25 cellular contexts compared by ENCODE assay signal in genomic region chr10:9166770-9167169, GRCh38.
"Had no signal": no experiment of that assay in that cellular context is flagged by ENCODE, and none has a peak within 500 bp of the region (broad histone marks: within the 10 kb centered on the region; RNA-seq: fewer than 3 reads in every experiment).

No MANE protein-coding gene starts in this region.

- H3K27ac ChIP-seq: left lung, lower lobe of right lung, ovary, right atrium auricular region, right lobe of liver, tibial nerve, uterus had no signal

- ATAC-seq: left colon; left lung; lower lobe of right lung; natural killer cell treated with Interleukin-12 subunit alpha and Interleukin-12 subunit beta and Interleukin-15 and Interleukin-18, amount 100 ng/mL, for 72 hours; right lobe of liver; stimulated activated memory B cell treated with anti-CD40 and anti-IgM and Interleukin-4, amounts not matched to agents 10 μg/mL and 1 μg/mL and 100 μg/mL, for 72 hours; stimulated activated naive CD8-positive, alpha-beta T cell treated with anti-CD3 and anti-CD28 coated beads, Interleukin-15, amount 100 ng/mL, for 72 hours had no signal

- H3K9me3 Mint-ChIP-seq: natural killer cell treated with Interleukin-12 subunit alpha and Interleukin-12 subunit beta and Interleukin-15 and Interleukin-18, amount 100 ng/mL, for 72 hours; type B pancreatic cell had no signal

- H3K9me3 ChIP-seq: left lung, lower lobe of right lung, ovary, right lobe of liver, uterus had no signal

- H3K36me3 ChIP-seq: left lung, lower lobe of right lung, ovary, right atrium auricular region, right lobe of liver, tibial nerve, uterus had no signal

- DNase-seq: immature natural killer cell; kidney; left colon; left lung; lower lobe of right lung; mesendoderm; naive B cell; ovary; right lobe of liver; stimulated activated CD4-positive, alpha-beta T cell treated with anti-CD3 and anti-CD28 coated beads, Interleukin-1b, Interleukin-23, amount 100 ng/mL, for 48 hours; stimulated activated CD4-positive, alpha-beta T cell treated with anti-CD3 and anti-CD28 coated beads, Interleukin-2, amount 100 ng/mL, for 48 hours; stimulated activated CD4-positive, alpha-beta T cell treated with anti-CD3 and anti-CD28 coated beads, Interleukin-4, amount 100 ng/mL, for 4 hours; stimulated activated CD8-positive, alpha-beta memory T cell treated with anti-CD3 and anti-CD28 coated beads, Interleukin-4, amount 100 ng/mL, for 48 hours; stimulated activated naive CD4-positive, alpha-beta T cell treated with Interleukin-2 at 50 U/mL for 16 hours; stimulated activated naive CD8-positive, alpha-beta T cell treated with anti-CD3 and anti-CD28 coated beads, Interleukin-15, amount 100 ng/mL, for 72 hours; substantia nigra; uterus had no signal

- H3K36me3 Mint-ChIP-seq: immature natural killer cell; natural killer cell treated with Interleukin-12 subunit alpha and Interleukin-12 subunit beta and Interleukin-15 and Interleukin-18, amount 100 ng/mL, for 72 hours; stimulated activated memory B cell treated with anti-CD40 and anti-IgM and Interleukin-4, amounts not matched to agents 10 μg/mL and 1 μg/mL and 100 μg/mL, for 72 hours; type B pancreatic cell had no signal

- H3K27me3 ChIP-seq: left lung, ovary, right atrium auricular region, right lobe of liver, tibial nerve, uterus had no signal

- H3K27ac Mint-ChIP-seq: immature natural killer cell; mesothelial cell of epicardium; naive B cell; natural killer cell treated with Interleukin-12 subunit alpha and Interleukin-12 subunit beta and Interleukin-15 and Interleukin-18, amount 100 ng/mL, for 72 hours; progenitor cell of endocrine pancreas; stimulated activated memory B cell treated with anti-CD40 and anti-IgM and Interleukin-4, amounts not matched to agents 10 μg/mL and 1 μg/mL and 100 μg/mL, for 72 hours; stimulated activated naive CD8-positive, alpha-beta T cell treated with anti-CD3 and anti-CD28 coated beads, Interleukin-15, amount 100 ng/mL, for 72 hours; type B pancreatic cell had no signal

- H3K4me1 Mint-ChIP-seq: immature natural killer cell; mesothelial cell of epicardium; naive B cell; stimulated activated memory B cell treated with anti-CD40 and anti-IgM and Interleukin-4, amounts not matched to agents 10 μg/mL and 1 μg/mL and 100 μg/mL, for 72 hours had no signal

- H3K4me2 ChIP-seq: smooth muscle cell had no signal

- H3K27me3 Mint-ChIP-seq: progenitor cell of endocrine pancreas; stimulated activated memory B cell treated with anti-CD40 and anti-IgM and Interleukin-4, amounts not matched to agents 10 μg/mL and 1 μg/mL and 100 μg/mL, for 72 hours; type B pancreatic cell had no signal

- H3K4me3 Mint-ChIP-seq: immature natural killer cell; mesothelial cell of epicardium; naive B cell; natural killer cell treated with Interleukin-12 subunit alpha and Interleukin-12 subunit beta and Interleukin-15 and Interleukin-18, amount 100 ng/mL, for 72 hours; stimulated activated memory B cell treated with anti-CD40 and anti-IgM and Interleukin-4, amounts not matched to agents 10 μg/mL and 1 μg/mL and 100 μg/mL, for 72 hours; stimulated activated naive CD8-positive, alpha-beta T cell treated with anti-CD3 and anti-CD28 coated beads, Interleukin-15, amount 100 ng/mL, for 72 hours; type B pancreatic cell had no signal

- H3K4me1 ChIP-seq: left lung, lower lobe of right lung, right atrium auricular region, right lobe of liver, tibial nerve, uterus had no signal

- H3K4me3 ChIP-seq: left lung, lower lobe of right lung, ovary, right atrium auricular region, right lobe of liver, smooth muscle cell, tibial nerve, uterus had no signal
